ENCODE assay signal across 8 cellular contexts in the genomic region with DNA sequence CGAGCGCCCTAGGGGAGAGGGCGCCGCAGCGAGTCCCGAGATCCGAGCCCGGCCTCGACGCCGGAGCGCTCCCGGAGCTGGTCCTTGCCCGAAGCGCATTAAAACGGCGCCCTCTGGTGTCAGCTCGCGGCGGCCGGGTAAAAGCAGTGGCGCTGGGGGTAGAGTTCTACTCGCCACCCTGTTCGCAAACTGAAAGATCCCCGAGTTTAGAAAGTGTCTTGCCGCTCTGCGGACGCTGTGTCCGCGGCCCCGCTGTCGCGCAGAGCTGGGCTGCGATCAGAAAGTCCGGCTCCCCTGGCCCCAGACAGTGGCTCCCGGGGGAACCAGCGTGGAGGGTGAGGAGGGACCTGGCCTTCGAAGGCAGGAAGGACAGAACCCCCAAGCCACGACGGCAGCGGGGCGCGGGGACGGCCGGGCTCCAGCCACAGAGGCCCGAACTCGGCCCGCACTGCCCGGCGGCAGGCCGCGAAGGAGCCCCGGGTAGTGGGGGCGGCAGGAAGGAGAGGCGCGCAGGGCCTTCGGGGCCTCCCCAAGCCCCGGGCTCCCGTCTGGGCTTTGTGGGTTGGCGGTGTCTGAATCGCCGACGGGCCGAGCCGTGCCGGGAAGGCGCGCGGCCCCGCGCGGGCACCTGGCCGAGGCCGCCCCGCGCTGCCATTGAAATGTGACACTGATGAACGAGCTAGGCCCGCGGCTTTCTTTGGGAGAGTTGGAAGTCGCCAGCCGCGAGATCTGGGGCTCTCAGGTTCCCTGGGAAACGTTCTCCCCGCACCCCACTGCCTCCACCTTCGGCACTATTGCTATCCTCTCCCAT. TPM values are rescaled to one million over a fixed set of nuclear protein-coding genes. Genes with fewer than 3 reads are reported as not detected.
A peak's percentile ranks its signal among the peaks of the same experiment; 100 is the strongest.
DNase-seq lines count a peak whose midpoint lies in the region; ATAC-seq and TF ChIP-seq lines count a peak whose summit lies in the region.

No MANE protein-coding gene starts in this region.

- intact Hi-C loops in esophagus muscularis mucosa (cut with DNase I) = loop anchor here (2.0 to 5.0 kb wide), 5 partner anchors 71 to 1066 kb away; no protein-coding TSS in a partner anchor

- DNase-seq in GM03348 (ENCODE audit: low spot score) (peak; percentile 93), NOMO-1 (lab: John Stamatoyannopoulos, UW; ENCODE audit: unreplicated experiment in 2 of 2) (peak; percentile 52 to 66), esophagus muscularis mucosa (ENCODE audit: extremely low spot score) (peak; percentile 96)
- peak; percentile 93 to 94 for DNase-seq in activated T-cell treated with anti-CD3 and anti-CD28 coated beads, Interleukin-2, amount 50 U/mL, for 48 hours
- DNase-seq in stimulated activated CD8-positive, alpha-beta memory T cell treated with anti-CD3 and anti-CD28 coated beads, Interleukin-4, amount 100 ng/mL, for 4 hours (ENCODE audit: low read depth in 2 of 2, low spot score in 1 of 2) = peak; percentile 62 to 72

- no peak for TF ChIP-seq EP300 in esophagus muscularis mucosa (IDR thresholded peaks at IDR 0.05)

- WGBS in esophagus muscularis mucosa = 52% methylated on average over 3 of the region's 85 CpGs

- peak overlapping the region; percentile 23 for H3K9ac ChIP-seq in muscle layer of colon (ENCODE audit: low read length)

- TF ChIP-seq POLR2A in esophagus muscularis mucosa (IDR thresholded peaks at IDR 0.05; ENCODE audit: low read depth) = no peak

- H3K27ac ChIP-seq in esophagus muscularis mucosa (replicated peaks in 1 of 4) (peak overlapping the region; percentile 80 to 84 (median 83)), muscle layer of colon (ENCODE audit: low read depth, low read length) (peak overlapping the region; percentile 71)

- TF ChIP-seq CTCF in esophagus muscularis mucosa (IDR thresholded peaks at IDR 0.05) = peak; percentile 83 to 97 (median 91)

- ATAC-seq in HG03108 (IDR thresholded peaks at IDR 0.05; ENCODE audit: unreplicated experiment) = peak; percentile 61
- no peak for ATAC-seq in GM19023 (IDR thresholded peaks at IDR 0.05; ENCODE audit: unreplicated experiment)

- no peaks in the 10 kb centered on the region for H3K9me3 ChIP-seq in esophagus muscularis mucosa
- H3K9me3 ChIP-seq in muscle layer of colon (ENCODE audit: low read length) = no peaks in the 10 kb centered on the region

- H3K36me3 ChIP-seq in esophagus muscularis mucosa (no peaks in the 10 kb centered on the region), muscle layer of colon (ENCODE audit: insufficient read depth, low read length) (no peaks in the 10 kb centered on the region)

- H3K4me3 ChIP-seq in esophagus muscularis mucosa (peak overlapping the region; percentile 61 to 71 (median 68)), muscle layer of colon (ENCODE audit: low read depth in 1 of 2, low read length in 2 of 2) (peak overlapping the region; percentile 55 to 63)

- H3K27me3 ChIP-seq in esophagus muscularis mucosa (peaks cover 0 to 4% (median 0%) of the 10 kb centered on the region in 4 donors), muscle layer of colon (ENCODE audit: control insufficient read depth in 1 of 2, insufficient read depth in 2 of 2, low read length in 2 of 2) (no peaks in the 10 kb centered on the region)

- peaks cover 8 to 12% (median 11%) of the 10 kb centered on the region in 4 donors for H3K4me1 ChIP-seq in esophagus muscularis mucosa
- H3K4me1 ChIP-seq in muscle layer of colon (ENCODE audit: insufficient read depth, low read length) = peaks cover 4% of the 10 kb centered on the region

RNA-seq across cellular contexts. Expression of a gene that starts 39.1 kb away (rescaled TPM):
- 100 to 1,000 TPM; 134 to 183 (median 148) TPM for total RNA-seq in esophagus muscularis mucosa
